In genomic region chr17:50136096-50136687, GRCh38 we compare ENCODE assay signal across 24 cellular contexts. TPM values are rescaled to one million over a fixed set of nuclear protein-coding genes. Genes with fewer than 3 reads are reported as not detected.
"Had no signal": no experiment of that assay in that cellular context is flagged by ENCODE, and none has a peak within 500 bp of the region (broad histone marks: within the 10 kb centered on the region; RNA-seq: fewer than 3 reads in every experiment).

No MANE protein-coding gene starts in this region.

- H3K4me3 ChIP-seq: body of pancreas, cardiac muscle cell, left lung, lung, ovary, prostate gland, spleen, tibial nerve had no signal

- H3K9me3 ChIP-seq: body of pancreas, left lung, ovary, prostate gland, spleen, tibial nerve had no signal

- ATAC-seq: body of pancreas; foreskin keratinocyte; left lung; naive thymus-derived CD8-positive, alpha-beta T cell; SK-N-SH treated with all-trans-retinoic acid at 6 μM for 48 hours; stimulated activated naive CD8-positive, alpha-beta T cell treated with anti-CD3 and anti-CD28 coated beads, Interleukin-15, amount 100 ng/mL, for 72 hours had no signal

- H3K36me3 ChIP-seq: ovary had no signal

- H3K9me3 Mint-ChIP-seq: immature natural killer cell; mesothelial cell of epicardium; naive thymus-derived CD8-positive, alpha-beta T cell; stimulated activated naive CD8-positive, alpha-beta T cell treated with anti-CD3 and anti-CD28 coated beads, Interleukin-15, amount 100 ng/mL, for 72 hours had no signal

- FAIRE-seq: TTC549, urothelium cell line had no signal

- H3K27ac ChIP-seq: body of pancreas, cardiac muscle cell, foreskin keratinocyte, left lung, ovary, prostate gland, spleen, tibial nerve had no signal

- H3K4me1 Mint-ChIP-seq: mesothelial cell of epicardium had no signal

- H3K27ac Mint-ChIP-seq: mesothelial cell of epicardium had no signal

- DNase-seq: activated CD4-positive, alpha-beta T cell treated with anti-CD3 and anti-CD28 coated beads for 1 hour; activated CD4-positive, alpha-beta T cell treated with anti-CD3 and anti-CD28 coated beads, Interleukin-2, amount 50 U/mL, for 1 hour; activated gamma-delta T cell; dermis blood vessel endothelial cell; effector CD8-positive, alpha-beta T cell; foreskin keratinocyte; immature natural killer cell; kidney glomerular epithelial cell; naive thymus-derived CD8-positive, alpha-beta T cell; ovary; spleen; stimulated activated CD4-positive, alpha-beta T cell treated with anti-CD3 and anti-CD28 coated beads, Interleukin-4, amount 100 ng/mL, for 1 hour; stimulated activated naive CD8-positive, alpha-beta T cell treated with anti-CD3 and anti-CD28 coated beads, Interleukin-15, amount 100 ng/mL, for 72 hours had no signal

- H3K4me3 Mint-ChIP-seq: immature natural killer cell; mesothelial cell of epicardium; naive thymus-derived CD8-positive, alpha-beta T cell; stimulated activated naive CD8-positive, alpha-beta T cell treated with anti-CD3 and anti-CD28 coated beads, Interleukin-15, amount 100 ng/mL, for 72 hours had no signal

- H3K4me1 ChIP-seq: foreskin keratinocyte, prostate gland had no signal

- H3K27me3 ChIP-seq: body of pancreas, foreskin keratinocyte, ovary, spleen, tibial nerve had no signal

RNA-seq across cellular contexts. Expression of gene SAMD14, which starts 6.2 kb away (rescaled TPM):
- total RNA-seq: body of pancreas had no signal
- polyA plus RNA-seq: naive thymus-derived CD8-positive, alpha-beta T cell had no signal

RNA-seq across cellular contexts. Expression of gene SGCA, which starts 29.6 kb away (rescaled TPM):
- total RNA-seq: dermis blood vessel endothelial cell; foreskin keratinocyte; glomerular endothelial cell; mesothelial cell of epicardium; naive thymus-derived CD8-positive, alpha-beta T cell had no signal
- polyA plus RNA-seq: foreskin keratinocyte, immature natural killer cell had no signal
